Comparison of ENCODE assay signal across 1 cellular context in the genomic region with DNA sequence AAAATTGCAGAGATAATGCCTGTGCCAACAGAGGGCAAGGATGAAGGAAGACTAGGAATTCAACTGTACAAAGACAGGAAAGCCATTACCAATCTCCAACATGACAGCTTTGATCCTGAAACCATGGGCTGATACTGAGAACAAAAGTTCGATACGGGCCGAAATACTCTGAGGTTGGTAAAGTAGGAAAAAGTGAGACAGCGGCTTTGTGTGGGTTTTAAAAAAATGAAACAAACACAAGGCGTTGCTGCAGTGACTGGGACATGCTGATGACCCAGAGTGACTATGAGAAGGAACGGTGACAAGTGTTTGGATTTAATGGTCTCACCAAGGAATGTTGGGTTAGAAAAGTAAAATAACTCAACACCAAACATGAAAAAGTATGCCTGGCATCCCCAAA.
TF ChIP-seq lines count a peak whose summit lies in the region.

No MANE protein-coding gene starts in this region.

TF ChIP-seq in HepG2, 621 proteins besides CTCF, POLR2A, EP300 and RAD21 (continued from another document):
- TF ChIP-seq PAWR (CRISPR knock-in tag; IDR thresholded peaks at IDR 0.05; ENCODE audit: borderline replicate concordance) (no peak), SIX1 (CRISPR knock-in tag; IDR thresholded peaks at IDR 0.05; ENCODE audit: borderline replicate concordance) (no peak), ZKSCAN8 (CRISPR knock-in tag; IDR thresholded peaks at IDR 0.05; ENCODE audit: borderline replicate concordance) (no peak), ELF4 (CRISPR knock-in tag; IDR thresholded peaks at IDR 0.05; ENCODE audit: borderline replicate concordance) (no peak)
- TF ChIP-seq, protein P1, sequence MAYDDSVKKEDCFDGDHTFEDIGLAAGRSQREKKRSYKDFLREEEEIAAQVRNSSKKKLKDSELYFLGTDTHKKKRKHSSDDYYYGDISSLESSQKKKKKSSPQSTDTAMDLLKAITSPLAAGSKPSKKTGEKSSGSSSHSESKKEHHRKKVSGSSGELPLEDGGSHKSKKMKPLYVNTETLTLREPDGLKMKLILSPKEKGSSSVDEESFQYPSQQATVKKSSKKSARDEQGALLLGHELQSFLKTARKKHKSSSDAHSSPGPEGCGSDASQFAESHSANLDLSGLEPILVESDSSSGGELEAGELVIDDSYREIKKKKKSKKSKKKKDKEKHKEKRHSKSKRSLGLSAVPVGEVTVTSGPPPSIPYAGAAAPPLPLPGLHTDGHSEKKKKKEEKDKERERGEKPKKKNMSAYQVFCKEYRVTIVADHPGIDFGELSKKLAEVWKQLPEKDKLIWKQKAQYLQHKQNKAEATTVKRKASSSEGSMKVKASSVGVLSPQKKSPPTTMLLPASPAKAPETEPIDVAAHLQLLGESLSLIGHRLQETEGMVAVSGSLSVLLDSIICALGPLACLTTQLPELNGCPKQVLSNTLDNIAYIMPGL (CRISPR knock-in tag; IDR thresholded peaks at IDR 0.05; ENCODE audit: borderline replicate concordance in 1 of 2, low read depth in 1 of 2), result no peak
TF ChIP-seq in HepG2: peak in this region for 3.
